In the genomic region with DNA sequence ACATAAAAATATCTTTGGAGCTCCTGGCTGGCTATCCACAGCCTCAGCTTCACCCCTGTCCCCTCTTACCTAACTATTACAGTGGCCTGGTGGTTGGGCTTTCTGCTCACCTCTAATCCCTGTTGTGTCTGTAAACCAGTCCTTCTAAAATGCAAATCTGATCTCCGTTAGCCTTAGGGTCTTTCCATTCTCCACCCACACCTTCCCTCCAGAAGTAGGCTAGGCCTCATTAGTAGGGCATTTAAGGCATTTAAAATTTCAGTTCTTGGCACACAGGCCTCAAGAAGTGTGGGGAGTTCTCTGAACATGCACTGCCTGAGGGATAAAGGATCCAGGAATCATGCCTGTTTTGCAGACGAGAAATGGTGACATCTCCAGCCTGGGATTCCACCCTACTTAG, we compare ENCODE assay signal across 32 cellular contexts.
"Had no signal": no experiment of that assay in that cellular context is flagged by ENCODE, and none has a peak within 500 bp of the region (broad histone marks: within the 10 kb centered on the region; RNA-seq: fewer than 3 reads in every experiment).

No MANE protein-coding gene starts in this region.

- H3K4me3 ChIP-seq: adrenal gland, body of pancreas, esophagus muscularis mucosa, gastrocnemius medialis, heart left ventricle had no signal

- H3K27ac Mint-ChIP-seq: activated CD8-positive, alpha-beta memory T cell treated with anti-CD3 and anti-CD28 coated beads, Interleukin-2, amount 10 ng/mL, durations not matched to agents 7 days and 5 days; activated CD8-positive, alpha-beta T cell treated with anti-CD3 and anti-CD28 coated beads for 36 hours; activated naive CD4-positive, alpha-beta T cell treated with anti-CD3 and anti-CD28 coated beads for 36 hours; activated naive CD4-positive, alpha-beta T cell treated with anti-CD3 and anti-CD28 coated beads, Interleukin-2, amount 50 U/mL, for 24 hours; activated naive CD8-positive, alpha-beta T cell treated with anti-CD3 and anti-CD28 coated beads for 36 hours; activated naive CD8-positive, alpha-beta T cell treated with anti-CD3 and anti-CD28 coated beads, Interleukin-2, amount 50 U/mL, for 24 hours; activated T-helper 1 cell treated with anti-CD3 and anti-CD28 coated beads, Interleukin-12 subunit alpha, Interleukin-12 subunit beta, Interleukin-2, Interleukin-4 antibody, amounts not matched to agents 30 ng/mL and 10 ng/mL and 1 ng/mL, durations not matched to agents 14 hours and 24 hours and 36 hours; activated T-helper 2 cell treated with anti-CD3 and anti-CD28 coated beads, Interferon-gamma antibody, Interleukin-2, Interleukin-4, amounts not matched to agents 10 μg/mL and 5 μg/mL and 100 μg/mL, durations not matched to agents 14 hours and 24 hours and 36 hours; effector memory CD8-positive, alpha-beta T cell had no signal

- H3K4me1 ChIP-seq: adrenal gland, body of pancreas, foreskin keratinocyte, gastrocnemius medialis, heart left ventricle had no signal

- DNase-seq: activated CD4-positive, alpha-beta T cell treated with anti-CD3 and anti-CD28 coated beads for 1 hour; activated CD4-positive, alpha-beta T cell treated with anti-CD3 and anti-CD28 coated beads for 48 hours; activated CD4-positive, alpha-beta T cell treated with anti-CD3 and anti-CD28 coated beads, Interleukin-2, amount 50 U/mL, for 1 hour; activated CD4-positive, alpha-beta T cell treated with anti-CD3 and anti-CD28 coated beads, Interleukin-2, amount 50 U/mL, for 48 hours; activated CD8-positive, alpha-beta memory T cell treated with anti-CD3 and anti-CD28 coated beads, Interleukin-2, amount 10 ng/mL, durations not matched to agents 7 days and 5 days; activated CD8-positive, alpha-beta memory T cell treated with anti-CD3 and anti-CD28 coated beads, Interleukin-2, amount 50 U/mL, for 4 hours; activated CD8-positive, alpha-beta T cell treated with anti-CD3 and anti-CD28 coated beads for 36 hours; activated effector memory CD4-positive, alpha-beta T cell treated with anti-CD3 and anti-CD28 coated beads, Interleukin-2, amount 50 U/mL, for 16 hours; activated naive CD4-positive, alpha-beta T cell treated with anti-CD3 and anti-CD28 coated beads for 36 hours; activated naive CD8-positive, alpha-beta T cell treated with anti-CD3 and anti-CD28 coated beads for 36 hours; activated naive CD8-positive, alpha-beta T cell treated with anti-CD3 and anti-CD28 coated beads, Interleukin-2, amount 50 U/mL, for 24 hours; activated T-cell treated with anti-CD3 and anti-CD28 coated beads, Interleukin-2, amount 50 U/mL, for 1 hour; activated T-cell treated with anti-CD3 and anti-CD28 coated beads, Interleukin-2, amount 50 U/mL, for 48 hours; adrenal gland; amygdala; aorta; body of pancreas; caudate nucleus; cortex of kidney; dermis blood vessel endothelial cell; effector CD4-positive, alpha-beta T cell; effector memory CD8-positive, alpha-beta T cell; erythroblast; foreskin keratinocyte; gastrocnemius medialis; glutamatergic neuron; heart left ventricle; T-helper 2 cell had no signal

- H3K4me1 Mint-ChIP-seq: activated CD8-positive, alpha-beta memory T cell treated with anti-CD3 and anti-CD28 coated beads, Interleukin-2, amount 10 ng/mL, durations not matched to agents 7 days and 5 days; activated naive CD4-positive, alpha-beta T cell treated with anti-CD3 and anti-CD28 coated beads, Interleukin-2, amount 50 U/mL, for 24 hours; activated naive CD8-positive, alpha-beta T cell treated with anti-CD3 and anti-CD28 coated beads for 36 hours; activated naive CD8-positive, alpha-beta T cell treated with anti-CD3 and anti-CD28 coated beads, Interleukin-2, amount 50 U/mL, for 24 hours had no signal

- H3K36me3 ChIP-seq: adrenal gland, esophagus muscularis mucosa, gastrocnemius medialis, heart left ventricle had no signal

- H3K4me3 Mint-ChIP-seq: activated CD8-positive, alpha-beta memory T cell treated with anti-CD3 and anti-CD28 coated beads, Interleukin-2, amount 10 ng/mL, durations not matched to agents 7 days and 5 days; activated CD8-positive, alpha-beta T cell treated with anti-CD3 and anti-CD28 coated beads for 36 hours; activated naive CD4-positive, alpha-beta T cell treated with anti-CD3 and anti-CD28 coated beads for 36 hours; activated naive CD4-positive, alpha-beta T cell treated with anti-CD3 and anti-CD28 coated beads, Interleukin-2, amount 50 U/mL, for 24 hours; activated naive CD8-positive, alpha-beta T cell treated with anti-CD3 and anti-CD28 coated beads for 36 hours; activated naive CD8-positive, alpha-beta T cell treated with anti-CD3 and anti-CD28 coated beads, Interleukin-2, amount 50 U/mL, for 24 hours; activated T-helper 1 cell treated with anti-CD3 and anti-CD28 coated beads, Interleukin-12 subunit alpha, Interleukin-12 subunit beta, Interleukin-2, Interleukin-4 antibody, amounts not matched to agents 30 ng/mL and 10 ng/mL and 1 ng/mL, durations not matched to agents 14 hours and 24 hours and 36 hours; effector memory CD8-positive, alpha-beta T cell had no signal

- H3K36me3 Mint-ChIP-seq: activated CD8-positive, alpha-beta memory T cell treated with anti-CD3 and anti-CD28 coated beads, Interleukin-2, amount 10 ng/mL, durations not matched to agents 7 days and 5 days; activated naive CD4-positive, alpha-beta T cell treated with anti-CD3 and anti-CD28 coated beads, Interleukin-2, amount 50 U/mL, for 24 hours; activated naive CD8-positive, alpha-beta T cell treated with anti-CD3 and anti-CD28 coated beads for 36 hours had no signal

- H3K27me3 ChIP-seq: body of pancreas, esophagus muscularis mucosa had no signal

- H3K9me3 Mint-ChIP-seq: activated CD8-positive, alpha-beta T cell treated with anti-CD3 and anti-CD28 coated beads for 36 hours; activated naive CD4-positive, alpha-beta T cell treated with anti-CD3 and anti-CD28 coated beads for 36 hours; activated naive CD4-positive, alpha-beta T cell treated with anti-CD3 and anti-CD28 coated beads, Interleukin-2, amount 50 U/mL, for 24 hours; activated naive CD8-positive, alpha-beta T cell treated with anti-CD3 and anti-CD28 coated beads for 36 hours; activated naive CD8-positive, alpha-beta T cell treated with anti-CD3 and anti-CD28 coated beads, Interleukin-2, amount 50 U/mL, for 24 hours; activated T-helper 1 cell treated with anti-CD3 and anti-CD28 coated beads, Interleukin-12 subunit alpha, Interleukin-12 subunit beta, Interleukin-2, Interleukin-4 antibody, amounts not matched to agents 30 ng/mL and 10 ng/mL and 1 ng/mL, durations not matched to agents 14 hours and 24 hours and 36 hours; activated T-helper 2 cell treated with anti-CD3 and anti-CD28 coated beads, Interferon-gamma antibody, Interleukin-2, Interleukin-4, amounts not matched to agents 10 μg/mL and 5 μg/mL and 100 μg/mL, durations not matched to agents 14 hours and 24 hours and 36 hours had no signal

- H3K27ac ChIP-seq: adrenal gland, body of pancreas, esophagus muscularis mucosa, foreskin keratinocyte, gastrocnemius medialis, heart left ventricle had no signal

- ATAC-seq: activated CD8-positive, alpha-beta memory T cell treated with anti-CD3 and anti-CD28 coated beads, Interleukin-2, amount 10 ng/mL, durations not matched to agents 7 days and 5 days; activated CD8-positive, alpha-beta T cell treated with anti-CD3 and anti-CD28 coated beads for 36 hours; activated naive CD8-positive, alpha-beta T cell treated with anti-CD3 and anti-CD28 coated beads, Interleukin-2, amount 50 U/mL, for 24 hours; body of pancreas; effector memory CD8-positive, alpha-beta T cell; foreskin keratinocyte; gastrocnemius medialis; heart left ventricle had no signal

- H3K9me3 ChIP-seq: adrenal gland, body of pancreas, gastrocnemius medialis had no signal
